Comparison of ENCODE assay signal across 29 cellular contexts in genomic region chrX:56817179-56817578, GRCh38.
A peak's percentile ranks its signal among the peaks of the same experiment; 100 is the strongest.
DNase-seq lines count a peak whose midpoint lies in the region; ATAC-seq, FAIRE-seq and TF ChIP-seq lines count a peak whose summit lies in the region.
"Had no signal": no experiment of that assay in that cellular context is flagged by ENCODE, and none has a peak within 500 bp of the region (broad histone marks: within the 10 kb centered on the region; RNA-seq: fewer than 3 reads in every experiment).

No MANE protein-coding gene starts in this region.

- DNase-seq in SIG-M5 treated with dmso at 0.1 percent for 504 hours (lab: John Stamatoyannopoulos, UW; ENCODE audit: unreplicated experiment) (peak; percentile 39), SIG-M5 (lab: John Stamatoyannopoulos, UW) (no peak), NOMO-1 treated with dmso at 0.1 percent for 144 hours (lab: John Stamatoyannopoulos, UW; ENCODE audit: unreplicated experiment) (peak; percentile 41), GM12878 (ENCODE audit: low read depth, low spot score) (no peak), right cardiac atrium (no peak), left lobe of liver (ENCODE audit: low spot score) (no peak), NCI-H345 treated with DMSO at 0.1 percent for 48 hours (lab: John Stamatoyannopoulos, UW; ENCODE audit: unreplicated experiment) (no peak)
- DNase-seq in activated naive CD4-positive, alpha-beta T cell treated with anti-CD3 and anti-CD28 coated beads, Interleukin-2, amount 50 U/mL, for 16 hours, result no peak
- DNase-seq: ACHN; BE2C; Calu3; DND-41; GM23248; H7; IMR-90; KG1; MG63; NCI-H1105; NCI-H1436 treated with DMSO at 0.1 percent for 48 hours; NCI-H187 treated with DMSO at 0.1 percent for 48 hours; NCI-H2171 treated with DMSO at 0.1 percent for 48 hours; NCI-H345; NCI-H524; NCI-H748 treated with DMSO at 0.1 percent for 48 hours; NK-92 treated with Interleukin-12 subunit alpha and Interleukin-12 subunit beta, amount 100 ng/mL, for 24 hours; PC-3 had no signal

- H3K4me1 ChIP-seq in GM12878 (ENCODE audit: control insufficient read depth, insufficient read depth, low read length), result peaks cover 7% of the 10 kb centered on the region
- H3K4me1 ChIP-seq in right cardiac atrium (ENCODE audit: control insufficient read depth, insufficient read depth, low read length), result peaks cover 4% of the 10 kb centered on the region
- H3K4me1 ChIP-seq: BE2C, SJSA1 had no signal

- in situ Hi-C loops in GM12878 (cut with MboI), result loop anchor here (25.0 kb wide), 7 partner anchors 470 to 1570 kb away; partner anchors contain the start of genes FAAH2, ZXDA and ZXDB

- H3K9me3 ChIP-seq in GM12878 (replicated peaks; ENCODE audit: control insufficient read depth, insufficient read depth, low read length) (no peaks in the 10 kb centered on the region), right cardiac atrium (ENCODE audit: control insufficient read depth, low read length) (no peaks in the 10 kb centered on the region)
- H3K9me3 ChIP-seq: BE2C, MG63, SJSA1 had no signal

- TF ChIP-seq POLR2A in GM12878 (IDR thresholded peaks at IDR 0.05; ENCODE audit: low read depth, low read length), result no peak

- CTCF ChIA-PET in GM12878 (lab: Yijun Ruan, JAX), result no interaction called here

- no peak for TF ChIP-seq CTCF in GM12878 (IDR thresholded peaks at IDR 0.05 in 2 of 3, conservative IDR thresholded peaks at IDR 0.05 in 1 of 3; ENCODE audit: control insufficient read depth in 2 of 3, extremely low read depth in 1 of 3, insufficient read depth in 1 of 3, low read depth in 3 of 3, low read length in 3 of 3)

- H3K36me3 ChIP-seq in GM12878 (ENCODE audit: control insufficient read depth in 2 of 2, insufficient read depth in 2 of 2, low read length in 1 of 2), result no peaks in the 10 kb centered on the region
- H3K36me3 ChIP-seq: BE2C, MG63, SJSA1 had no signal

- no peak for FAIRE-seq in GM12878 (lab: Jason Lieb, UNC)
- FAIRE-seq: GM18507 had no signal

- POLR2A ChIA-PET in GM12878 (lab: Charles Lee), result no interaction called here

- no TSS peak for BruUV-seq in GM12878 (replicated peaks; lab: Mats Ljungman, UMichigan)

- no peak for TF ChIP-seq RAD21 in GM12878 (IDR thresholded peaks at IDR 0.05; ENCODE audit: insufficient read depth, low read depth, low read length)

- H3K79me2 ChIP-seq in GM12878 (ENCODE audit: control insufficient read depth, insufficient read depth, low read length), result no peaks in the 10 kb centered on the region; the same call in 1 of the 2 replicates

- H3K27me3 ChIP-seq in GM12878 (replicated peaks in 1 of 2; ENCODE audit: control insufficient read depth in 2 of 2, insufficient read depth in 2 of 2, low read length in 1 of 2), result no peaks in the 10 kb centered on the region
- H3K27me3 ChIP-seq in right cardiac atrium (ENCODE audit: control insufficient read depth, insufficient read depth), result no peaks in the 10 kb centered on the region
- H3K27me3 ChIP-seq: BE2C, MG63, SJSA1 had no signal

- H3K9ac ChIP-seq in GM12878 (ENCODE audit: control insufficient read depth, insufficient read depth, low read length), result no peak overlapping the region
- H3K9ac ChIP-seq: GM23248 had no signal

- intact Hi-C loops in GM12878 (cut with micrococcal nuclease; ENCODE audit: unreplicated experiment) (loop anchor here (10.0 kb wide), 1 partner anchor 308 kb away; the partner anchor contains the start of gene SPIN2B), right cardiac atrium (cut with DNase I) (no loop called here)

- H3K27ac ChIP-seq in GM12878 (ENCODE audit: control insufficient read depth, insufficient read depth) (no peak overlapping the region), right cardiac atrium (ENCODE audit: low read length) (no peak overlapping the region)
- H3K27ac ChIP-seq: 22Rv1, GM23248, SJSA1 had no signal

- SMC1A ChIA-PET in GM12878 (lab: Charles Lee; ENCODE audit: uncharacterized antibody, unreplicated experiment), result no interaction called here

- no peak overlapping the region for H3K4me2 ChIP-seq in GM12878 (ENCODE audit: control insufficient read depth, insufficient read depth)

- no peak overlapping the region for H2AFZ ChIP-seq in GM12878 (ENCODE audit: control insufficient read depth, low read depth, low read length)
- H2AFZ ChIP-seq: GM23248 had no signal

- ATAC-seq in GM12878, result peak; percentile 56
- no peak for ATAC-seq in right cardiac atrium
- no peak for ATAC-seq in left lobe of liver
- ATAC-seq: PC-3 had no signal

- WGBS in GM12878 (ENCODE audit: insufficient coverage, insufficient replicate concordance, low lambda C conversion rate, missing lambda C conversion rate), result 23% methylated on average over 5 of the region's 5 CpGs
- 90% methylated on average over 5 of the region's 5 CpGs for WGBS in right cardiac atrium

- H3K4me3 ChIP-seq in GM12878 (no peak overlapping the region), right cardiac atrium (ENCODE audit: low read length) (no peak overlapping the region)
- H3K4me3 ChIP-seq: GM23248, MG63, SJSA1 had no signal

- RAD21 ChIA-PET in GM12878 (lab: Charles Lee; ENCODE audit: unreplicated experiment), result no interaction called here

- 0 out of 4 replicates have a peak, but pooled peaks of 1 of the 2 experiments have one; percentile 21 for TF ChIP-seq EP300 in GM12878 (IDR thresholded peaks at IDR 0.05; ENCODE audit: borderline replicate concordance in 1 of 2, control insufficient read depth in 1 of 2, low read depth in 2 of 2, low read length in 2 of 2)

- H4K20me1 ChIP-seq in GM12878 (ENCODE audit: control insufficient read depth, insufficient read depth), result no peaks in the 10 kb centered on the region

TF ChIP-seq in GM12878, 131 proteins besides CTCF, POLR2A, EP300 and RAD21:
- 0 out of 4 replicates have a peak, but pooled peaks of 1 of the 2 experiments have one; percentile 9 for TF ChIP-seq IKZF2 (IDR thresholded peaks at IDR 0.05)
- peak; percentile 27; the same call in 1 of the 2 replicates for TF ChIP-seq MTA2 (IDR thresholded peaks at IDR 0.05; ENCODE audit: low read depth)
- peak; percentile 72 for TF ChIP-seq SPI1 (IDR thresholded peaks at IDR 0.05; ENCODE audit: borderline replicate concordance, insufficient read depth, low read depth, low read length)
- TF ChIP-seq USF2 (IDR thresholded peaks at IDR 0.05; ENCODE audit: borderline replicate concordance, low read depth, low read length), result no peak
- peak; percentile 39; the same call in 1 of the 2 replicates for TF ChIP-seq DPF2 (IDR thresholded peaks at IDR 0.05)
- TF ChIP-seq FOXK2 (IDR thresholded peaks at IDR 0.05), result no peak
- TF ChIP-seq JUNB (IDR thresholded peaks at IDR 0.05), result peak; percentile 39
- TF ChIP-seq ATF7 (IDR thresholded peaks at IDR 0.05; ENCODE audit: low read depth), result 0 out of 2 replicates have a peak, but pooled peaks have one; percentile 28

Comparison
In these comparisons a context has a peak if more than half of its experiments do, and no peak if none do; other contexts are left out.
1. DNase-seq: peak in SIG-M5 treated with dmso at 0.1 percent for 504 hours (single experiment) and NOMO-1 treated with dmso at 0.1 percent for 144 hours (single experiment); none in SIG-M5 (single experiment), GM12878 (single experiment), right cardiac atrium (0 of 3), activated naive CD4-positive, alpha-beta T cell treated with anti-CD3 and anti-CD28 coated beads, Interleukin-2, amount 50 U/mL, for 16 hours (single experiment), left lobe of liver (single experiment) and NCI-H345 treated with DMSO at 0.1 percent for 48 hours (single experiment).